In genomic region chr5:95858661-95859326, GRCh38 we compare ENCODE assay signal across 8 cellular contexts. TPM values are rescaled to one million over a fixed set of nuclear protein-coding genes. Genes with fewer than 3 reads are reported as not detected.
DNase-seq lines count a peak whose midpoint lies in the region; ATAC-seq and TF ChIP-seq lines count a peak whose summit lies in the region.

No MANE protein-coding gene starts in this region.

- 0 to 4% (median 1%) methylated on average over 8 to 23 of the region's 23 CpGs for WGBS in adrenal gland, 4 donors
- WGBS in heart left ventricle, 4 donors: 2 to 4% (median 2%) methylated on average over 22 to 23 of the region's 23 CpGs

- TF ChIP-seq CTCF in GM12875 (IDR thresholded peaks at IDR 0.05; ENCODE audit: borderline replicate concordance, insufficient read depth, low read depth, low read length) (peak; percentile 96), adrenal gland (IDR thresholded peaks at IDR 0.05) (peak; percentile 99 to 100 (median 99)), heart left ventricle (IDR thresholded peaks at IDR 0.05) (peak; percentile 97 to 99 (median 98)), progenitor cell of endocrine pancreas (IDR thresholded peaks at IDR 0.05; ENCODE audit: unreplicated experiment) (peak; percentile 100), upper lobe of right lung (IDR thresholded peaks at IDR 0.05) (peak; percentile 99)

- H3K36me3 ChIP-seq in adrenal gland (replicated peaks in 1 of 2): no peaks in the 10 kb centered on the region
- no peaks in the 10 kb centered on the region for H3K36me3 ChIP-seq in heart left ventricle
- H3K36me3 ChIP-seq in upper lobe of right lung: no peaks in the 10 kb centered on the region

- H3K4me3 Mint-ChIP-seq in T-cell (peak overlapping the region in 2 of 3 donors; percentile 36 to 59), progenitor cell of endocrine pancreas (ENCODE audit: low read depth) (peak overlapping the region; percentile 35)

- H3K27me3 Mint-ChIP-seq in T-cell (peaks cover 9 to 15% of the 10 kb centered on the region in 2 donors), progenitor cell of endocrine pancreas (no peaks in the 10 kb centered on the region)

- H3K4me1 ChIP-seq in adrenal gland (replicated peaks in 1 of 2) (peaks cover 15 to 53% of the 10 kb centered on the region in 2 donors), heart left ventricle (peaks cover 0 to 72% (median 44%) of the 10 kb centered on the region in 12 donors), upper lobe of right lung (peaks cover 69% of the 10 kb centered on the region)

- H3K9me3 ChIP-seq in adrenal gland (replicated peaks in 1 of 3): no peaks in the 10 kb centered on the region
- no peaks in the 10 kb centered on the region for H3K9me3 ChIP-seq in heart left ventricle
- H3K9me3 ChIP-seq in upper lobe of right lung: no peaks in the 10 kb centered on the region

- H3K27ac Mint-ChIP-seq in T-cell: peak overlapping the region; percentile 60 to 64
- peak overlapping the region; percentile 95 for H3K27ac Mint-ChIP-seq in progenitor cell of endocrine pancreas

- POLR2A ChIA-PET in T-cell (lab: Charles Lee): no interaction called here

- ATAC-seq in HG02763 (IDR thresholded peaks at IDR 0.05; ENCODE audit: unreplicated experiment): peak; percentile 91
- peak; percentile 92 to 97 (median 94) for ATAC-seq in T-cell (replicated peaks in 1 of 4)
- ATAC-seq in heart left ventricle: peak; percentile 62 to 80 (median 73)
- peak; percentile 88 for ATAC-seq in upper lobe of right lung

- CTCF ChIA-PET in T-cell (lab: Charles Lee): interaction anchor here (0.5 to 5.4 kb wide), 10 partner anchors 8 to 477 kb away, joined by 3 to 42 read pairs (median 4); no protein-coding TSS in a partner anchor

- H3K9me3 Mint-ChIP-seq in T-cell (no peaks in the 10 kb centered on the region), progenitor cell of endocrine pancreas (ENCODE audit: low read depth) (no peaks in the 10 kb centered on the region)

- H3K4me1 Mint-ChIP-seq in T-cell: peaks cover 28 to 46% (median 41%) of the 10 kb centered on the region in 3 donors
- H3K4me1 Mint-ChIP-seq in progenitor cell of endocrine pancreas (ENCODE audit: low read depth): peaks cover 60% of the 10 kb centered on the region

- DNase-seq in NCI-H1105 treated with DMSO at 0.1 percent for 48 hours (lab: John Stamatoyannopoulos, UW): peak; percentile 62
- DNase-seq in T-cell: peak; percentile 71 to 92 (median 86)
- peak; percentile 90 to 96 (median 94) for DNase-seq in adrenal gland
- DNase-seq in heart left ventricle: peak; percentile 85 to 96 (median 91)
- DNase-seq in progenitor cell of endocrine pancreas (ENCODE audit: low spot score, unreplicated experiment): peak; percentile 91
- peak; percentile 95 for DNase-seq in upper lobe of right lung

- H3K4me3 ChIP-seq in GM12875 (ENCODE audit: low read depth, low read length) (no peak overlapping the region), adrenal gland (peak overlapping the region in 1 of 4 donors; percentile 48), heart left ventricle (peak overlapping the region in 9 of 12 donors; percentile 18 to 46 (median 30)), upper lobe of right lung (peak overlapping the region; percentile 30)

- intact Hi-C loops in adrenal gland (cut with DNase I): loop anchor here in 1 of 2 donors (10.0 kb wide), 1 partner anchor 746 kb away; no protein-coding TSS in a partner anchor
- intact Hi-C loops in heart left ventricle (cut with DNase I): loop anchor here (1.0 to 10.0 kb wide), 15 partner anchors 100 to 854 kb away; partner anchors contain the start of gene ELL2 (in 6 of the 10)
- intact Hi-C loops in upper lobe of right lung (cut with DNase I): loop anchor here (10.0 kb wide), 2 partner anchors 96 to 746 kb away; no protein-coding TSS in a partner anchor

- peak; percentile 16 to 44 for TF ChIP-seq POLR2A in adrenal gland (IDR thresholded peaks at IDR 0.05)
- peak in 1 of 2 donors; percentile 37 for TF ChIP-seq POLR2A in heart left ventricle (IDR thresholded peaks at IDR 0.05)

- H3K27ac ChIP-seq in adrenal gland (peak overlapping the region; percentile 27 to 97 (median 83)), heart left ventricle (peak overlapping the region; percentile 82 to 97 (median 90)), upper lobe of right lung (peak overlapping the region; percentile 87)

- no peaks in the 10 kb centered on the region for H3K27me3 ChIP-seq in adrenal gland
- H3K27me3 ChIP-seq in heart left ventricle: no peaks in the 10 kb centered on the region
- H3K27me3 ChIP-seq in upper lobe of right lung: no peaks in the 10 kb centered on the region

- H3K36me3 Mint-ChIP-seq in T-cell (no peaks in the 10 kb centered on the region), progenitor cell of endocrine pancreas (ENCODE audit: insufficient read depth) (no peaks in the 10 kb centered on the region)

RNA-seq across cellular contexts. Expression of gene GLRX, which starts 36.3 kb away (rescaled TPM):
- total RNA-seq in T-cell (10 to 100 TPM; 27.6 to 73.3 (median 56.8) TPM), adrenal gland (100 to 1,000 TPM in 6 of 8 donors, 10 to 100 TPM in 2; 68.1 to 236 (median 136) TPM), heart left ventricle (100 to 1,000 TPM in 6 of 9 donors, 10 to 100 TPM in 3; 69.7 to 293 (median 114) TPM), progenitor cell of endocrine pancreas (11.6 and 12.7 TPM in 2 replicates), upper lobe of right lung (88.4 TPM)
- polyA plus RNA-seq in adrenal gland (100 to 1,000 TPM in 1 of 3 donors, 10 to 100 TPM in 2; 84.8 to 279 (median 85.2) TPM), heart left ventricle (100 to 1,000 TPM; 126 to 143 TPM)
